Comparison of ENCODE assay signal across 24 cellular contexts in the genomic region with DNA sequence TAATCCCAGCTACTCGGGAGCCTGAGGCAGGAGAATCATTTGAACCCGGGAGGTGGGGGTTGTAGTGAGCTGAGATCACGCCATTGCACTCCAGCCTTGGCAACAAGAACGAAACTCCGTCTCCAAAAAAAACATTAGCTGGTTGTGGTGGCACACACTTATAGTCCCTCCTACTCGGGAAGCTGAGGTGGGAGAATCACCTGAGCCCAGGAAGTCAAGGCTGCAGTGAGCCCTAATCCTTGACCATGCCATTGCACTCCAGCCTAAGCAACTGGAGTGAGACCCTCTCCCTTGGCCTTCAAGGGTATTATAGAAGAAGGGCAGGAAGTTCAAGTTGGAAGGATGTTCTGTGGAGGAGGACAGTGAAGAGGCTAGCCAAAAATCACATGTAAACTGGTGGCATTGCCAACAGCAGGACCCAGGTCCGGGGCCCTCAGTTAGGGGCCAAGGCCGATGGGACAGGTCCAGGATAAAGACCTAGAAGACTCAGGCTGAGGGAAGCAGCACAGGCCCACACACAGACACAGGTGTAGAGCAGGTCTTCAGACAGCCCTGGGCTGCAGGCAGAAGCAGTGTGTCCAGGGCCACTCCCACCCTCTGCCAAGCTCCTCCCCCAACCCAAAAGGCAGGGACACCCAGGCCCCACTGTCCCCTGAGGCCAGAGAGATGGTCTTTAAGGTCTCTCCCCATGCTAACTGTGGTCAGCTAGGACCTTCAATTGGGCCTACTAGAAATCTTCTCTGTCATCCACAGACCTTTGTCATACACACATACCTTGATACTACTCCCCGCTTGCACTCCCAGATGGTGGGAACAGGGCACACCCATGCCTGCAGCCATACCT. TPM values are rescaled to one million over a fixed set of nuclear protein-coding genes. Genes with fewer than 3 reads are reported as not detected.
DNase-seq lines count a peak whose midpoint lies in the region; ATAC-seq and TF ChIP-seq lines count a peak whose summit lies in the region.
"Had no signal": no experiment of that assay in that cellular context is flagged by ENCODE, and none has a peak within 500 bp of the region (broad histone marks: within the 10 kb centered on the region; RNA-seq: fewer than 3 reads in every experiment).

No MANE protein-coding gene starts in this region.

- no peak overlapping the region for H3K9ac ChIP-seq in neuronal stem cell (ENCODE audit: low read depth, low read length, poor library complexity)
- H3K9ac ChIP-seq: BLaER1, GM23248, KMS-11 had no signal

- TF ChIP-seq CTCF in coronary artery (IDR thresholded peaks at IDR 0.05): no peak
- TF ChIP-seq CTCF in esophagus squamous epithelium (IDR thresholded peaks at IDR 0.05): no peak
- TF ChIP-seq CTCF in suprapubic skin (IDR thresholded peaks at IDR 0.05): no peak

- peak overlapping the region; percentile 35 for H2BK15ac ChIP-seq in neuronal stem cell (ENCODE audit: low read length)

- no peak for TF ChIP-seq EP300 in suprapubic skin (IDR thresholded peaks at IDR 0.05)

- intact Hi-C loops in esophagus squamous epithelium (cut with DNase I): loop anchor here (5.0 kb wide), 2 partner anchors 836 to 861 kb away; no protein-coding TSS in a partner anchor

- H2AK5ac ChIP-seq in neuronal stem cell (ENCODE audit: low read depth, low read length): peak overlapping the region; percentile 59

- no peak overlapping the region for H3K14ac ChIP-seq in neuronal stem cell (ENCODE audit: low read length)

- H3K18ac ChIP-seq in neuronal stem cell (ENCODE audit: low read length): no peak overlapping the region

- H3K9me3 ChIP-seq in esophagus squamous epithelium: no peaks in the 10 kb centered on the region
- H3K9me3 ChIP-seq in neuronal stem cell (replicated peaks in 1 of 2; ENCODE audit: control insufficient read depth in 2 of 2, insufficient read depth in 1 of 2, low read depth in 1 of 2, low read length in 2 of 2): no peaks in the 10 kb centered on the region
- no peaks in the 10 kb centered on the region for H3K9me3 ChIP-seq in suprapubic skin
- H3K9me3 ChIP-seq: BLaER1 had no signal

- TF ChIP-seq POLR2A in esophagus squamous epithelium (IDR thresholded peaks at IDR 0.05) (no peak), suprapubic skin (IDR thresholded peaks at IDR 0.05) (no peak)

- ATAC-seq in GM19463 (IDR thresholded peaks at IDR 0.05; ENCODE audit: unreplicated experiment): no peak
- ATAC-seq: PC-3 had no signal

- H3K27me3 ChIP-seq in esophagus squamous epithelium: no peaks in the 10 kb centered on the region
- H3K27me3 ChIP-seq in neuronal stem cell (ENCODE audit: control insufficient read depth in 3 of 3, insufficient read depth in 3 of 3, low read depth in 1 of 3, low read length in 3 of 3): no peaks in the 10 kb centered on the region
- H3K27me3 ChIP-seq in suprapubic skin: no peaks in the 10 kb centered on the region
- H3K27me3 ChIP-seq: BLaER1 had no signal

- no peak overlapping the region for H2AFZ ChIP-seq in neuronal stem cell (ENCODE audit: low read length)
- H2AFZ ChIP-seq: GM23248 had no signal

- H3K36me3 ChIP-seq in esophagus squamous epithelium: no peaks in the 10 kb centered on the region
- H3K36me3 ChIP-seq in neuronal stem cell (replicated peaks in 1 of 2; ENCODE audit: control insufficient read depth in 2 of 2, insufficient read depth in 2 of 2, low read length in 2 of 2): no peaks in the 10 kb centered on the region
- H3K36me3 ChIP-seq in suprapubic skin: no peaks in the 10 kb centered on the region
- H3K36me3 ChIP-seq: BLaER1 had no signal

- H2BK12ac ChIP-seq in neuronal stem cell (ENCODE audit: low read length): no peak overlapping the region

- H4K91ac ChIP-seq in neuronal stem cell (ENCODE audit: low read depth, low read length, poor library complexity): no peak overlapping the region

- no peak overlapping the region for H3K4me3 ChIP-seq in coronary artery
- no peak overlapping the region for H3K4me3 ChIP-seq in esophagus squamous epithelium
- no peak overlapping the region for H3K4me3 ChIP-seq in neuronal stem cell (ENCODE audit: low read length in 2 of 2)
- H3K4me3 ChIP-seq in suprapubic skin: no peak overlapping the region
- H3K4me3 ChIP-seq: BLaER1, GM23248, SK-N-MC had no signal

- H3K27ac ChIP-seq in coronary artery (no peak overlapping the region), esophagus squamous epithelium (peak overlapping the region; percentile 32 to 82 (median 71)), neuronal stem cell (replicated peaks; ENCODE audit: low read length) (no peak overlapping the region), suprapubic skin (no peak overlapping the region)
- H3K27ac ChIP-seq: BLaER1, GM23248, HL-60, KMS-11, SK-N-MC had no signal

- WGBS in esophagus squamous epithelium, 2 donors: 62 to 70% methylated on average over 2 to 8 of the region's 9 CpGs
- no CpG with 5 or more reads among the region's 9 CpGs for WGBS in neuronal stem cell (ENCODE audit: extremely low coverage in 2 of 2, insufficient read length in 2 of 2, insufficient replicate concordance in 1 of 2), 2 donors
- 55% methylated on average over 9 of the region's 9 CpGs for WGBS in suprapubic skin

- no peak overlapping the region for H2BK120ac ChIP-seq in neuronal stem cell (ENCODE audit: low read depth, low read length)

- H3K4ac ChIP-seq in neuronal stem cell (ENCODE audit: low read length): no peak overlapping the region

- no peak overlapping the region for H4K8ac ChIP-seq in neuronal stem cell (ENCODE audit: low read depth, low read length)

- H3K23ac ChIP-seq in neuronal stem cell (ENCODE audit: low read depth, low read length, poor library complexity): peak overlapping the region; percentile 46

- H3K79me1 ChIP-seq in neuronal stem cell (ENCODE audit: low read depth, low read length): no peaks in the 10 kb centered on the region

- H2BK5ac ChIP-seq in neuronal stem cell (ENCODE audit: low read length): no peak overlapping the region

- H3K4me1 ChIP-seq in esophagus squamous epithelium (peaks cover 21 to 49% (median 24%) of the 10 kb centered on the region in 3 donors), neuronal stem cell (ENCODE audit: control insufficient read depth in 2 of 2, insufficient read depth in 1 of 2, low read depth in 1 of 2, low read length in 2 of 2) (peaks cover 9 to 11% of the 10 kb centered on the region in 2 donors), suprapubic skin (peaks cover 33% of the 10 kb centered on the region)

- H3K4me2 ChIP-seq in neuronal stem cell (ENCODE audit: insufficient read depth, low read length, poor library complexity, severe bottlenecking): no peak overlapping the region
- H3K4me2 ChIP-seq: BLaER1, KMS-11 had no signal

- peak; percentile 45 for DNase-seq in coronary artery (ENCODE audit: low spot score)
- DNase-seq in esophagus squamous epithelium (lab: John Stamatoyannopoulos, UW): no peak
- DNase-seq in neuronal stem cell (ENCODE audit: low spot score): no peak
- peak; percentile 34 to 50 for DNase-seq in suprapubic skin (ENCODE audit: low spot score in 2 of 2)
- no peak for DNase-seq in NCI-H2029 (lab: John Stamatoyannopoulos, UW)
- DNase-seq in NCI-H82 (lab: John Stamatoyannopoulos, UW): no peak
- DNase-seq: CD4-positive, alpha-beta T cell; COR-L47; DMS 273 treated with DMSO at 0.1 percent for 48 hours; DMS79 treated with DMSO at 0.1 percent for 48 hours; GM23248; HCEC 1CT; NCI-H1105; NCI-H146; NCI-H2029 treated with DMSO at 0.1 percent for 48 hours; NCI-H2171 treated with DMSO at 0.1 percent for 48 hours; NCI-H524 treated with DMSO at 0.1 percent for 48 hours; PC-3; SHP77 had no signal

RNA-seq across cellular contexts. Expression of a gene that starts 8.4 kb away (rescaled TPM):
- total RNA-seq in esophagus squamous epithelium (10 to 100 TPM; 18.5 to 36.0 (median 24.6) TPM), suprapubic skin (10 to 100 TPM; 20.3 to 29.1 (median 22.8) TPM)
- 11.4 TPM for polyA plus RNA-seq in neuronal stem cell (2013, experiment 1 of 2)
- polyA plus RNA-seq in neuronal stem cell (2013, experiment 2 of 2): 12.2 TPM

Comparison
In these comparisons a context has a peak if more than half of its experiments do, and no peak if none do; other contexts are left out.
1. DNase-seq: peak in coronary artery (single experiment) and suprapubic skin (2 of 2); none in esophagus squamous epithelium (single experiment), neuronal stem cell (single experiment), NCI-H2029 (single experiment) and NCI-H82 (single experiment).
2. H3K27ac ChIP-seq: peak in esophagus squamous epithelium (4 of 4); none in coronary artery (0 of 2), neuronal stem cell (single experiment) and suprapubic skin (single experiment).